Comparison of ENCODE assay signal across 27 cellular contexts in genomic region chr9:69389437-69389995, GRCh38.
DNase-seq lines count a peak whose midpoint lies in the region; ATAC-seq lines count a peak whose summit lies in the region.
"Had no signal": no experiment of that assay in that cellular context is flagged by ENCODE, and none has a peak within 500 bp of the region (broad histone marks: within the 10 kb centered on the region; RNA-seq: fewer than 3 reads in every experiment).

No MANE protein-coding gene starts in this region.

- ATAC-seq in HG03565 (IDR thresholded peaks at IDR 0.05; ENCODE audit: unreplicated experiment), result no peak
- ATAC-seq: effector memory CD8-positive, alpha-beta T cell; HCT116; HepG2; left ventricle myocardium superior; sciatic nerve had no signal

- DNase-seq in NCI-H82 (lab: John Stamatoyannopoulos, UW), result peak; percentile 33
- no peak for DNase-seq in NCI-H82 treated with DMSO at 0.1 percent for 48 hours (lab: John Stamatoyannopoulos, UW; ENCODE audit: unreplicated experiment)
- peak; percentile 3 for DNase-seq in DMS53 treated with DMSO at 0.1 percent for 48 hours (lab: John Stamatoyannopoulos, UW; ENCODE audit: unreplicated experiment)
- peak; percentile 63 for DNase-seq in NCI-H2171 (lab: John Stamatoyannopoulos, UW)
- peak; percentile 43 for DNase-seq in kidney tubule cell (ENCODE audit: low spot score)
- DNase-seq in NCI-H2196 (lab: John Stamatoyannopoulos, UW; ENCODE audit: unreplicated experiment), result no peak
- DNase-seq: ACHN; activated CD4-positive, alpha-beta T cell treated with anti-CD3 and anti-CD28 coated beads, Interleukin-2, amount 50 U/mL, for 48 hours; activated CD4-positive, CD25-positive, alpha-beta regulatory T cell treated with anti-CD3 and anti-CD28 coated beads, Interleukin-2, amount 50 U/mL, for 72 hours; activated gamma-delta T cell treated with Interleukin-2 at 50 U/mL for 16 hours; activated naive CD8-positive, alpha-beta T cell treated with anti-CD3 and anti-CD28 coated beads, Interleukin-2, amount 10 ng/mL, durations not matched to agents 7 days and 5 days; activated T-cell treated with anti-CD3 and anti-CD28 coated beads, Interleukin-2, amount 50 U/mL, for 48 hours; caudate nucleus; CD4-positive, alpha-beta memory T cell; effector memory CD8-positive, alpha-beta T cell; head of caudate nucleus; Karpas-422; left ventricle myocardium superior; NCI-H1436 treated with DMSO at 0.1 percent for 48 hours; NCI-H345; OCI-M1; stimulated activated CD4-positive, alpha-beta T cell treated with anti-CD3 and anti-CD28 coated beads, Interleukin-4, amount 100 ng/mL, for 1 hour; stomach had no signal

Comparison
In these comparisons a context has a peak if more than half of its experiments do, and no peak if none do; other contexts are left out.
1. DNase-seq: peak in NCI-H82 (single experiment), DMS53 treated with DMSO at 0.1 percent for 48 hours (single experiment), NCI-H2171 (single experiment) and kidney tubule cell (single experiment); none in NCI-H82 treated with DMSO at 0.1 percent for 48 hours (single experiment) and NCI-H2196 (single experiment).